In genomic region chr2:200380833-200381542, GRCh38 we compare ENCODE assay signal across 1 cellular context.
TF ChIP-seq lines count a peak whose summit lies in the region.

No MANE protein-coding gene starts in this region.

TF ChIP-seq in H1, 55 proteins besides CTCF, POLR2A, EP300 and RAD21 (continued from another document):
- TF ChIP-seq, protein P1, sequence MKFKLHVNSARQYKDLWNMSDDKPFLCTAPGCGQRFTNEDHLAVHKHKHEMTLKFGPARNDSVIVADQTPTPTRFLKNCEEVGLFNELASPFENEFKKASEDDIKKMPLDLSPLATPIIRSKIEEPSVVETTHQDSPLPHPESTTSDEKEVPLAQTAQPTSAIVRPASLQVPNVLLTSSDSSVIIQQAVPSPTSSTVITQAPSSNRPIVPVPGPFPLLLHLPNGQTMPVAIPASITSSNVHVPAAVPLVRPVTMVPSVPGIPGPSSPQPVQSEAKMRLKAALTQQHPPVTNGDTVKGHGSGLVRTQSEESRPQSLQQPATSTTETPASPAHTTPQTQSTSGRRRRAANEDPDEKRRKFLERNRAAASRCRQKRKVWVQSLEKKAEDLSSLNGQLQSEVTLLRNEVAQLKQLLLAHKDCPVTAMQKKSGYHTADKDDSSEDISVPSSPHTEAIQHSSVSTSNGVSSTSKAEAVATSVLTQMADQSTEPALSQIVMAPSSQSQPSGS (IDR thresholded peaks at IDR 0.05; ENCODE audit: low read length): no peak
- TF ChIP-seq JUN (IDR thresholded peaks at IDR 0.05; ENCODE audit: low read depth, low read length) (no peak), CBX5 (IDR thresholded peaks at IDR 0.05; ENCODE audit: low read depth, low read length) (no peak), ATF3 (IDR thresholded peaks at IDR 0.05; ENCODE audit: insufficient read depth, low read depth, low read length) (no peak), POU5F1 (IDR thresholded peaks at IDR 0.05; ENCODE audit: low read depth, low read length) (no peak), CTBP2 (IDR thresholded peaks at IDR 0.05; ENCODE audit: borderline replicate concordance, insufficient read depth, insufficient read length, low read length) (no peak), SP4 (IDR thresholded peaks at IDR 0.05; ENCODE audit: low read length) (no peak), BCL11A (IDR thresholded peaks at IDR 0.05; ENCODE audit: low read depth in 2 of 2, low read length in 2 of 2) (no peak), GTF2F1 (IDR thresholded peaks at IDR 0.05; ENCODE audit: borderline replicate concordance, low read depth, low read length) (no peak), SIN3A (conservative IDR thresholded peaks at IDR 0.05 in 1 of 2, IDR thresholded peaks at IDR 0.05 in 1 of 2; ENCODE audit: low read depth in 1 of 2, low read length in 2 of 2) (no peak), SP2 (IDR thresholded peaks at IDR 0.05; ENCODE audit: low read length) (no peak)
- TF ChIP-seq, protein P2, sequence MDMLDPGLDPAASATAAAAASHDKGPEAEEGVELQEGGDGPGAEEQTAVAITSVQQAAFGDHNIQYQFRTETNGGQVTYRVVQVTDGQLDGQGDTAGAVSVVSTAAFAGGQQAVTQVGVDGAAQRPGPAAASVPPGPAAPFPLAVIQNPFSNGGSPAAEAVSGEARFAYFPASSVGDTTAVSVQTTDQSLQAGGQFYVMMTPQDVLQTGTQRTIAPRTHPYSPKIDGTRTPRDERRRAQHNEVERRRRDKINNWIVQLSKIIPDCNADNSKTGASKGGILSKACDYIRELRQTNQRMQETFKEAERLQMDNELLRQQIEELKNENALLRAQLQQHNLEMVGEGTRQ (IDR thresholded peaks at IDR 0.05; ENCODE audit: low read length): no peak
TF ChIP-seq in H1: peak in this region for 0.
